In the genomic region with DNA sequence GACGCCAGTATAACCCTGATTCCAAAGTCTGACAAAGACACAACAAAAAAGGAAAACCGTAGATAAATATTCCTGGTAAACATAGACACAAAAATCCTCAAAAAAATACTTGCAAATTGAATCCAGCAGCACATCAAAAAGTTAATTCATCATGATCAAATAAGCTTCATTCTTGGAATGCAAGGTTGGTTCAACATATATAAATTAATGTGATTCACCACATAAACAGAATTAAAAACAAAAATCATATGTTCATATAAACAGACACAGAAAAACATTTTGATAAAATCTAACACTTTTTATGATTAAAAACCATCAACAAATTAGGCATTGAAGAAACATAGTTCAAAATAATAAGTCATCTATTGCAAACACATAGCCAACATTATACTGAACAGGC, we compare ENCODE assay signal across 33 cellular contexts.
"Had no signal": no experiment of that assay in that cellular context is flagged by ENCODE, and none has a peak within 500 bp of the region (broad histone marks: within the 10 kb centered on the region; RNA-seq: fewer than 3 reads in every experiment).

No MANE protein-coding gene starts in this region.

- FAIRE-seq: astrocyte, TTC549 had no signal

- H3K36me3 ChIP-seq: adrenal gland, brain microvascular endothelial cell, breast epithelium had no signal

- H3K27ac ChIP-seq: adrenal gland, body of pancreas, brain microvascular endothelial cell, breast epithelium, VCaP had no signal

- H3K4me1 ChIP-seq: adrenal gland, body of pancreas, breast epithelium had no signal

- H3K27me3 ChIP-seq: adrenal gland, body of pancreas, brain microvascular endothelial cell, breast epithelium had no signal

- ATAC-seq: activated CD8-positive, alpha-beta T cell treated with anti-CD3 and anti-CD28 coated beads for 36 hours; activated naive CD4-positive, alpha-beta T cell treated with anti-CD3 and anti-CD28 coated beads, Interleukin-2, amount 50 U/mL, for 72 hours; activated T-cell treated with anti-CD3 and anti-CD28 coated beads, Interleukin-2, amount 50 U/mL, for 4 hours; activated T-cell treated with anti-CD3 and anti-CD28 coated beads, Interleukin-2, amount 50 U/mL, for 72 hours; activated T-helper 17 cell treated with anti-CD3 and anti-CD28 coated beads, Interleukin-2, amount 50 U/mL, for 72 hours; body of pancreas had no signal

- H3K4me3 ChIP-seq: adrenal gland, body of pancreas, breast epithelium had no signal

- DNase-seq: activated B cell treated with CpG ODN at 0.5 μM for 24 hours; activated CD4-positive, alpha-beta memory T cell treated with anti-CD3 and anti-CD28 coated beads for 36 hours; activated CD4-positive, alpha-beta T cell treated with anti-CD3 and anti-CD28 coated beads for 4 hours; activated CD4-positive, alpha-beta T cell treated with anti-CD3 and anti-CD28 coated beads, Interleukin-2, amount 10 ng/mL, durations not matched to agents 24 days and 14 days; activated CD4-positive, alpha-beta T cell treated with anti-CD3 and anti-CD28 coated beads, Interleukin-2, amount 50 U/mL, for 1 hour; activated CD4-positive, alpha-beta T cell treated with anti-CD3 and anti-CD28 coated beads, Interleukin-2, amount 50 U/mL, for 4 hours; activated CD4-positive, CD25-positive, alpha-beta regulatory T cell treated with anti-CD3 and anti-CD28 coated beads, Interleukin-2, amount 50 U/mL, for 72 hours; activated CD8-positive, alpha-beta memory T cell treated with anti-CD3 and anti-CD28 coated beads, Interleukin-2, amount 50 U/mL, for 4 hours; activated CD8-positive, alpha-beta T cell treated with anti-CD3 and anti-CD28 coated beads for 36 hours; activated effector memory CD4-positive, alpha-beta T cell treated with anti-CD3 and anti-CD28 coated beads, Interleukin-2, amount 50 U/mL, for 16 hours; activated gamma-delta T cell treated with Interleukin-2 at 50 U/mL for 16 hours; activated naive CD4-positive, alpha-beta T cell; activated naive CD4-positive, alpha-beta T cell treated with anti-CD3 and anti-CD28 coated beads for 36 hours; activated naive CD4-positive, alpha-beta T cell treated with anti-CD3 and anti-CD28 coated beads, Interleukin-2, amount 50 U/mL, for 16 hours; activated naive CD8-positive, alpha-beta T cell treated with anti-CD3 and anti-CD28 coated beads for 36 hours; activated T-cell treated with anti-CD3 and anti-CD28 coated beads for 4 hours; activated T-cell treated with anti-CD3 and anti-CD28 coated beads, Interleukin-2, amount 50 U/mL, for 1 hour; activated T-cell treated with anti-CD3 and anti-CD28 coated beads, Interleukin-2, amount 50 U/mL, for 4 hours; activated T-cell treated with anti-CD3 and anti-CD28 coated beads, Interleukin-2, amount 50 U/mL, for 72 hours; adrenal gland; amniotic stem cell; aorta; body of pancreas; brain microvascular endothelial cell; central memory CD4-positive, alpha-beta T cell; T-helper 2 cell; T-helper 9 cell had no signal

- H3K9me3 ChIP-seq: body of pancreas had no signal
